26 cellular contexts compared by ENCODE assay signal in genomic region chr2:25328152-25329085, GRCh38. TPM values are rescaled to one million over a fixed set of nuclear protein-coding genes. Genes with fewer than 3 reads are reported as not detected.
DNase-seq lines count a peak whose midpoint lies in the region; ATAC-seq, FAIRE-seq and TF ChIP-seq lines count a peak whose summit lies in the region.
"Had no signal": no experiment of that assay in that cellular context is flagged by ENCODE, and none has a peak within 500 bp of the region (broad histone marks: within the 10 kb centered on the region; RNA-seq: fewer than 3 reads in every experiment).

No MANE protein-coding gene starts in this region.

- no peak for FAIRE-seq in kidney (lab: Jason Lieb, UNC)
- FAIRE-seq: endothelial cell of umbilical vein had no signal

- peaks cover 21 to 74% (median 34%) of the 10 kb centered on the region in 4 donors for H3K4me1 Mint-ChIP-seq in CD4-positive, CD25-positive, alpha-beta regulatory T cell

- peaks cover 0 to 20% (median 3%) of the 10 kb centered on the region in 7 donors for H3K9me3 Mint-ChIP-seq in CD4-positive, CD25-positive, alpha-beta regulatory T cell

- peak overlapping the region; percentile 36 to 75 (median 66) for H3K27ac Mint-ChIP-seq in CD4-positive, CD25-positive, alpha-beta regulatory T cell
- H3K27ac Mint-ChIP-seq: CD4-positive, alpha-beta T cell; memory B cell had no signal

- no peak overlapping the region for H3K4me3 ChIP-seq in CD4-positive, CD25-positive, alpha-beta regulatory T cell (ENCODE audit: low read depth, low read length)
- no peak overlapping the region for H3K4me3 ChIP-seq in kidney (ENCODE audit: low read length in 2 of 2)
- peak overlapping the region in 1 of 3 donors; percentile 29 for H3K4me3 ChIP-seq in skeletal muscle tissue (ENCODE audit: low read length in 3 of 3)

- peaks cover 40% of the 10 kb centered on the region for H3K4me1 ChIP-seq in CD4-positive, CD25-positive, alpha-beta regulatory T cell (ENCODE audit: control insufficient read depth, insufficient read depth, low read length, poor library complexity, severe bottlenecking)
- H3K4me1 ChIP-seq in kidney (ENCODE audit: control insufficient read depth in 1 of 2, insufficient read depth in 1 of 2, low read depth in 1 of 2, low read length in 2 of 2) (peaks cover 19 to 25% of the 10 kb centered on the region in 2 donors), skeletal muscle tissue (ENCODE audit: control insufficient read depth in 3 of 3, insufficient read depth in 3 of 3, low read length in 3 of 3) (peaks cover 63 to 82% (median 82%) of the 10 kb centered on the region in 3 donors)

- H3K4me3 Mint-ChIP-seq in CD4-positive, CD25-positive, alpha-beta regulatory T cell = peak overlapping the region in 1 of 4 donors; percentile 48
- H3K4me3 Mint-ChIP-seq: activated T-cell treated with anti-CD3 and anti-CD28 coated beads, Interleukin-2, amount 50 U/mL, for 4 hours; CD4-positive, alpha-beta T cell; memory B cell had no signal

- no peaks in the 10 kb centered on the region for H3K27me3 ChIP-seq in CD4-positive, CD25-positive, alpha-beta regulatory T cell (ENCODE audit: control insufficient read depth, insufficient read depth, low read length)
- H3K27me3 ChIP-seq in skeletal muscle tissue (ENCODE audit: control insufficient read depth in 3 of 3, insufficient read depth in 3 of 3, low read length in 3 of 3) = no peaks in the 10 kb centered on the region
- H3K27me3 ChIP-seq: neutrophil had no signal

- DNase-seq in CD4-positive, CD25-positive, alpha-beta regulatory T cell = no peak
- no peak for DNase-seq in caudate nucleus (lab: John Stamatoyannopoulos, UW)
- DNase-seq in kidney = peak; percentile 54
- no peak for DNase-seq in COLO668 (lab: John Stamatoyannopoulos, UW; ENCODE audit: unreplicated experiment)
- no peak for DNase-seq in activated CD4-positive, alpha-beta T cell treated with anti-CD3 and anti-CD28 coated beads, Interleukin-2, amount 50 U/mL, for 4 hours
- DNase-seq: activated CD4-positive, alpha-beta T cell treated with anti-CD3 and anti-CD28 coated beads for 4 hours; activated T-cell treated with anti-CD3 and anti-CD28 coated beads, Interleukin-2, amount 50 U/mL, for 4 hours; AML-193; CD4-positive, alpha-beta T cell; DMS 273 treated with DMSO at 0.1 percent for 48 hours; hypothalamus; IMR-90; NCI-H146; NCI-H748 treated with DMSO at 0.1 percent for 48 hours; SIG-M5; stimulated activated CD4-positive, alpha-beta T cell treated with anti-CD3 and anti-CD28 coated beads, Interleukin-15, amount 100 ng/mL, for 24 hours; stimulated activated CD4-positive, alpha-beta T cell treated with anti-CD3 and anti-CD28 coated beads, Interleukin-4, amount 100 ng/mL, for 4 hours; T-helper 9 cell; WERI-Rb-1 had no signal

- intact Hi-C loops in kidney (cut with DNase I) = no loop called here

- H3K27ac ChIP-seq in CD4-positive, CD25-positive, alpha-beta regulatory T cell (ENCODE audit: insufficient read depth, low read length, poor library complexity, severe bottlenecking) = no peak overlapping the region
- H3K27ac ChIP-seq in caudate nucleus (ENCODE audit: low read depth, low read length) (peak overlapping the region; percentile 40), kidney (ENCODE audit: low read depth in 2 of 2, low read length in 2 of 2) (no peak overlapping the region), skeletal muscle tissue (ENCODE audit: low read depth, low read length) (peak overlapping the region; percentile 28)
- H3K27ac ChIP-seq: neutrophil, WERI-Rb-1 had no signal

- H3K36me3 Mint-ChIP-seq in CD4-positive, CD25-positive, alpha-beta regulatory T cell = peaks cover 35% of the 10 kb centered on the region

- no peak for TF ChIP-seq CTCF in kidney (IDR thresholded peaks at IDR 0.05; ENCODE audit: borderline replicate concordance, extremely low read depth, insufficient read depth)

- no peaks in the 10 kb centered on the region for H3K27me3 Mint-ChIP-seq in CD4-positive, CD25-positive, alpha-beta regulatory T cell
- H3K27me3 Mint-ChIP-seq: brain; CD4-positive, alpha-beta T cell; memory B cell had no signal

- H3K9me3 ChIP-seq in CD4-positive, CD25-positive, alpha-beta regulatory T cell (ENCODE audit: control insufficient read depth in 2 of 2, low read length in 2 of 2) = peaks cover 11% of the 10 kb centered on the region in 2 experiments
- H3K9me3 ChIP-seq in kidney (ENCODE audit: control insufficient read depth in 1 of 2, low read length in 2 of 2) (peaks cover 2 to 10% of the 10 kb centered on the region in 2 donors), skeletal muscle tissue (ENCODE audit: control insufficient read depth in 3 of 3, low read length in 3 of 3) (peaks cover 0 to 5% (median 0%) of the 10 kb centered on the region in 3 donors)
- H3K9me3 ChIP-seq: neutrophil had no signal

- peaks cover 15% of the 10 kb centered on the region for H3K36me3 ChIP-seq in CD4-positive, CD25-positive, alpha-beta regulatory T cell (ENCODE audit: control insufficient read depth, insufficient read depth, low read length)
- H3K36me3 ChIP-seq in kidney (ENCODE audit: control insufficient read depth in 1 of 2, insufficient read depth in 2 of 2, low read length in 2 of 2) = peaks cover 4 to 9% of the 10 kb centered on the region in 2 donors
- H3K36me3 ChIP-seq in skeletal muscle tissue (ENCODE audit: control insufficient read depth in 3 of 3, insufficient read depth in 3 of 3, low read length in 3 of 3) = peaks cover 0 to 9% (median 3%) of the 10 kb centered on the region in 3 donors
- H3K36me3 ChIP-seq: neutrophil had no signal

- H3K9ac ChIP-seq in kidney (ENCODE audit: low read length in 2 of 2) (no peak overlapping the region), skeletal muscle tissue (ENCODE audit: low read depth in 1 of 3, low read length in 3 of 3) (peak overlapping the region in 1 of 3 donors; percentile 69)

- ATAC-seq in CD4-positive, CD25-positive, alpha-beta regulatory T cell (ENCODE audit: low read depth in 2 of 2) = no peak
- no peak for ATAC-seq in HG03520 (IDR thresholded peaks at IDR 0.05; ENCODE audit: unreplicated experiment)
- ATAC-seq: activated T-cell treated with anti-CD3 and anti-CD28 coated beads, Interleukin-2, amount 50 U/mL, for 4 hours; Panc1 had no signal

RNA-seq across cellular contexts. Expression of gene DNMT3A, which starts 13.3 kb away (rescaled TPM):
- 81.0 TPM for total RNA-seq in CD4-positive, CD25-positive, alpha-beta regulatory T cell
- 10 to 100 TPM in 3 of 4 donors, 1 to 10 TPM in 1; 8.1 to 14.4 (median 11.9) TPM for polyA plus RNA-seq in CD4-positive, CD25-positive, alpha-beta regulatory T cell
- total RNA-seq in kidney = 31.4 TPM
- polyA plus RNA-seq in kidney (ENCODE audit: insufficient read depth, low read depth, low replicate concordance) = 6.5 TPM
- total RNA-seq in skeletal muscle tissue = 62.1 TPM

Comparison
In these comparisons a context has a peak if more than half of its experiments do, and no peak if none do; other contexts are left out.
1. H3K27ac ChIP-seq: peak in caudate nucleus (single experiment) and skeletal muscle tissue (single experiment); none in CD4-positive, CD25-positive, alpha-beta regulatory T cell (single experiment) and kidney (0 of 2).